In genomic region chr16:29790183-29790948, GRCh38 we compare ENCODE assay signal across 8 cellular contexts. TPM values are rescaled to one million over a fixed set of nuclear protein-coding genes. Genes with fewer than 3 reads are reported as not detected.
DNase-seq lines count a peak whose midpoint lies in the region; ATAC-seq and TF ChIP-seq lines count a peak whose summit lies in the region.

Gene KIF22, plus strand, starts transcription at chr16:29790751. Its CDS starts 9 bp downstream, at chr16:29790760.

- ATAC-seq in GM19438 (IDR thresholded peaks at IDR 0.05; ENCODE audit: low read depth, unreplicated experiment) (peak; percentile 90), HG03575 (IDR thresholded peaks at IDR 0.05; ENCODE audit: extremely low read depth, insufficient number of reproducible peaks, low FRiP score, unreplicated experiment) (peak; percentile 41)

- H3K4me3 Mint-ChIP-seq in CD4-positive, alpha-beta memory T cell = peak within 1 kb of the TSS; percentile 97 to 100 (median 99)

- CTCF ChIA-PET in CD4-positive, alpha-beta memory T cell (lab: Charles Lee; ENCODE audit: partially characterized antibody) = interaction anchor here (1.1 to 7.5 kb wide), 21 partner anchors 10 to 89 kb away, joined by 3 to 59 read pairs (median 8); partner anchors contain the start of genes C16orf54, MVP and PAGR1

- peak; percentile 65 for TF ChIP-seq CTCF in liver (IDR thresholded peaks at IDR 0.05; ENCODE audit: low read depth, low read length, missing input control)

- intact Hi-C loops in CD4-positive, alpha-beta memory T cell (cut with micrococcal nuclease) = loop anchor here (1.0 kb wide), 6 partner anchors 15 to 206 kb away; partner anchors contain the start of genes INO80E and PAGR1

- peaks cover 0 to 27% of the 10 kb centered on the region in 2 donors for H3K36me3 Mint-ChIP-seq in CD4-positive, alpha-beta memory T cell

- H3K27ac ChIP-seq in CD4-positive, alpha-beta memory T cell (ENCODE audit: low read depth, low read length) = peak within 1 kb of the TSS; percentile 80
- H3K27ac ChIP-seq in liver (ENCODE audit: low read depth in 1 of 2, low read length in 2 of 2) = peak within 1 kb of the TSS; percentile 70 to 89

- WGBS in liver = under 1% methylated on average over 67 of the region's 67 CpGs

- POLR2A ChIA-PET in CD4-positive, alpha-beta memory T cell (lab: Charles Lee; ENCODE audit: partially characterized antibody) = interaction anchor here (0.7 to 12.0 kb wide), 36 partner anchors 19 to 580 kb away, joined by 3 to 522 read pairs (median 5); partner anchors contain the start of genes C16orf54, CDIPT, CORO1A and HIRIP3

- peak; percentile 99 to 100 (median 100) for DNase-seq in CD4-positive, alpha-beta memory T cell
- DNase-seq in NCI-H82 (lab: John Stamatoyannopoulos, UW) (peak; percentile 99), dermis microvascular lymphatic vessel endothelial cell (ENCODE audit: low read depth in 2 of 2) (peak; percentile 96 to 99)
- DNase-seq in activated CD4-positive, alpha-beta T cell treated with anti-CD3 and anti-CD28 coated beads, Interleukin-2, amount 50 U/mL, for 48 hours = peak; percentile 100
- peak; percentile 100 for DNase-seq in stimulated activated CD4-positive, alpha-beta T cell treated with anti-CD3 and anti-CD28 coated beads, Interleukin-4, amount 100 ng/mL, for 24 hours

- H3K9me3 ChIP-seq in CD4-positive, alpha-beta memory T cell (ENCODE audit: control insufficient read depth in 1 of 2, low read length in 2 of 2) = no peaks in the 10 kb centered on the region
- no peaks in the 10 kb centered on the region for H3K9me3 ChIP-seq in liver (ENCODE audit: control insufficient read depth in 4 of 4, low read length in 3 of 4)

- H3K27me3 ChIP-seq in CD4-positive, alpha-beta memory T cell (ENCODE audit: insufficient read depth, low read length) = no peaks in the 10 kb centered on the region
- H3K27me3 ChIP-seq in liver (ENCODE audit: control insufficient read depth in 4 of 4, insufficient read depth in 4 of 4, low read length in 3 of 4) = no peaks in the 10 kb centered on the region

- peak within 1 kb of the TSS; percentile 53 to 89 for H3K9ac ChIP-seq in liver (ENCODE audit: low read depth in 1 of 2, low read length in 2 of 2)

- no peaks in the 10 kb centered on the region for H3K27me3 Mint-ChIP-seq in CD4-positive, alpha-beta memory T cell

- H3K4me1 Mint-ChIP-seq in CD4-positive, alpha-beta memory T cell = peaks cover 27 to 58% (median 43%) of the 10 kb centered on the region in 4 donors

- peak within 1 kb of the TSS; percentile 96 to 99 (median 98) for H3K27ac Mint-ChIP-seq in CD4-positive, alpha-beta memory T cell

- peak within 1 kb of the TSS; percentile 90 to 98 for H3K4me3 ChIP-seq in CD4-positive, alpha-beta memory T cell (ENCODE audit: low read length in 2 of 2)
- peak within 1 kb of the TSS; percentile 68 to 91 (median 74) for H3K4me3 ChIP-seq in liver (ENCODE audit: low read depth in 1 of 3, low read length in 3 of 3)

- H3K36me3 ChIP-seq in CD4-positive, alpha-beta memory T cell (ENCODE audit: insufficient read depth, low read length) = peaks cover 4% of the 10 kb centered on the region
- H3K36me3 ChIP-seq in liver (ENCODE audit: control insufficient read depth in 4 of 4, insufficient read depth in 3 of 4, low read depth in 1 of 4, low read length in 3 of 4) = no peaks in the 10 kb centered on the region

- H3K9me3 Mint-ChIP-seq in CD4-positive, alpha-beta memory T cell = no peaks in the 10 kb centered on the region

- peak; percentile 71 to 79 for TF ChIP-seq RAD21 in liver (IDR thresholded peaks at IDR 0.05)

- peaks cover 43% of the 10 kb centered on the region for H3K4me1 ChIP-seq in CD4-positive, alpha-beta memory T cell (ENCODE audit: insufficient read depth, low read length)
- peaks cover 3 to 22% (median 12%) of the 10 kb centered on the region in 4 donors for H3K4me1 ChIP-seq in liver (ENCODE audit: control insufficient read depth in 4 of 4, insufficient read depth in 4 of 4, low read length in 3 of 4)

TF ChIP-seq in liver, 16 proteins besides CTCF, POLR2A, EP300 and RAD21:
- TF ChIP-seq JUND (IDR thresholded peaks at IDR 0.05) (peak in 1 of 2 donors; percentile 46), ATF3 (IDR thresholded peaks at IDR 0.05) (no peak), NR2F2 (IDR thresholded peaks at IDR 0.05) (no peak), YY1 (IDR thresholded peaks at IDR 0.05) (peak; percentile 96), FOXA1 (IDR thresholded peaks at IDR 0.05) (peak; percentile 73), SP1 (IDR thresholded peaks at IDR 0.05) (peak; percentile 87), EGR1 (IDR thresholded peaks at IDR 0.05; ENCODE audit: low read depth in 2 of 2) (peak; percentile 58 to 82), HNF4G (IDR thresholded peaks at IDR 0.05) (no peak), GABPA (IDR thresholded peaks at IDR 0.05 in 1 of 2, conservative IDR thresholded peaks at IDR 0.05 in 1 of 2) (peak; percentile 91 to 97), FOXA2 (IDR thresholded peaks at IDR 0.05) (no peak), MAX (IDR thresholded peaks at IDR 0.05) (peak; percentile 70), HNF4A (conservative IDR thresholded peaks at IDR 0.05) (peak in 1 of 2 donors; percentile 36), ZBTB33 (IDR thresholded peaks at IDR 0.05) (peak; percentile 71), TAF1 (conservative IDR thresholded peaks at IDR 0.05) (peak; percentile 85), RXRA (IDR thresholded peaks at IDR 0.05) (peak in 1 of 2 donors; percentile 48), REST (IDR thresholded peaks at IDR 0.05) (peak; percentile 85)

RNA-seq across cellular contexts. Expression of gene KIF22, which starts in this region (rescaled TPM):
- total RNA-seq in CD4-positive, alpha-beta memory T cell = 10 to 100 TPM; 89.4 to 98.6 TPM
- 10 to 100 TPM; 35.7 to 54.2 TPM for polyA plus RNA-seq in CD4-positive, alpha-beta memory T cell
- total RNA-seq in dermis microvascular lymphatic vessel endothelial cell (24.1 and 47.2 TPM in 2 replicates), liver (10 to 100 TPM; 15.0 to 80.1 TPM)
- polyA plus RNA-seq in liver = 10 to 100 TPM; 39.9 to 58.7 TPM

Comparison
In these comparisons a context has a peak if more than half of its experiments do, and no peak if none do; other contexts are left out.
1. Peak in every context shown above with its lines: DNase-seq, ATAC-seq, H3K4me3 ChIP-seq and H3K27ac ChIP-seq.